In genomic region chr5:104299998-104300706, GRCh38 we compare ENCODE assay signal across 1 cellular context.
TF ChIP-seq lines count a peak whose summit lies in the region.

No MANE protein-coding gene starts in this region.

TF ChIP-seq in GM23338, 12 proteins besides CTCF, POLR2A, EP300 and RAD21 (continued from another document):
- TF ChIP-seq REST (IDR thresholded peaks at IDR 0.05; ENCODE audit: unreplicated experiment), result no peak
